ENCODE assay signal across 1 cellular context in genomic region chr4:38089961-38090360, GRCh38.
A peak's percentile ranks its signal among the peaks of the same experiment; 100 is the strongest.
TF ChIP-seq lines count a peak whose summit lies in the region.

No MANE protein-coding gene starts in this region.

TF ChIP-seq in SK-N-SH treated with all-trans-retinoic acid at 6 μM for 48 hours, 23 proteins besides CTCF, POLR2A, EP300 and RAD21:
- TF ChIP-seq ISL1 (CRISPR knock-in tag; IDR thresholded peaks at IDR 0.05) (peak; percentile 36; the same call in 1 of the 2 replicates), ZNF8 (CRISPR knock-in tag; IDR thresholded peaks at IDR 0.05) (no peak)
